16 cellular contexts compared by ENCODE assay signal in the genomic region with DNA sequence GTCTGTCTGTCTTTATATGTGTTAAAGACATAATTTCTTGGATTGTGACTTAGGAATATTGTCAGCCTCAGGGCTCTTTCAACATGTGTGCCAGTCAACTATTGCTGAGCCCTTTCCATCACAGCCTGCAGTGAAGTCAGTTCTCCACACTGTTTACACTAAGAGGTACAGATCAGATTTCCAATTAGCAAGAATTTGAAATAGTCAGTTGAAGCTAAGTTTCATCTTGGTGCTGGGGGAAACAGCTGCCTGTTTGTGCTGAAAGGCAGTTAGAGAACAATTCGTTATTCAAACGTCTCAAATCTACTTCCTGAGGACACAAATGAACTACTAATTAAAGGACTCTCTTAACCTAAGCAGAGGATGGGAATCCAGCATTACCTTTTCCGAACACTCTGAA. TPM values are rescaled to one million over a fixed set of nuclear protein-coding genes. Genes with fewer than 3 reads are reported as not detected.
DNase-seq lines count a peak whose midpoint lies in the region; ATAC-seq and TF ChIP-seq lines count a peak whose summit lies in the region.
"Had no signal": no experiment of that assay in that cellular context is flagged by ENCODE, and none has a peak within 500 bp of the region (broad histone marks: within the 10 kb centered on the region; RNA-seq: fewer than 3 reads in every experiment).

No MANE protein-coding gene starts in this region.

- peak overlapping the region; percentile 12 for H3K27ac ChIP-seq in cardiac muscle cell
- no peak overlapping the region for H3K27ac ChIP-seq in left ventricle myocardium inferior (replicated peaks)
- peak overlapping the region; percentile 61 for H3K27ac ChIP-seq in endodermal cell (ENCODE audit: low read depth, low read length)
- H3K27ac ChIP-seq: A549 had no signal

- H3K27ac Mint-ChIP-seq in endodermal cell: no peak overlapping the region
- H3K27ac Mint-ChIP-seq: activated CD8-positive, alpha-beta memory T cell treated with anti-CD3 and anti-CD28 coated beads, Interleukin-2, amount 10 ng/mL, durations not matched to agents 7 days and 5 days; activated naive CD4-positive, alpha-beta T cell treated with anti-CD3 and anti-CD28 coated beads, Interleukin-2, amount 10 ng/mL, durations not matched to agents 7 days and 5 days had no signal

- H3K4me1 ChIP-seq in cardiac muscle cell (ENCODE audit: low read depth): peaks cover 3% of the 10 kb centered on the region
- H3K4me1 ChIP-seq in left ventricle myocardium inferior: no peaks in the 10 kb centered on the region
- H3K4me1 ChIP-seq in endodermal cell (ENCODE audit: control insufficient read depth, insufficient read depth, low read length): peaks cover 6% of the 10 kb centered on the region
- H3K4me1 ChIP-seq: A549 had no signal

- no peaks in the 10 kb centered on the region for H3K36me3 ChIP-seq in cardiac muscle cell
- no peaks in the 10 kb centered on the region for H3K36me3 ChIP-seq in left ventricle myocardium inferior
- H3K36me3 ChIP-seq in endodermal cell (ENCODE audit: control insufficient read depth, insufficient read depth, low read length): no peaks in the 10 kb centered on the region

- H3K9ac ChIP-seq in endodermal cell (ENCODE audit: extremely low read depth, low read length, poor library complexity, severe bottlenecking): no peak overlapping the region

- H3K4me3 ChIP-seq in cardiac muscle cell (no peak overlapping the region), left ventricle myocardium inferior (no peak overlapping the region), endodermal cell (ENCODE audit: low read length) (no peak overlapping the region)
- H3K4me3 ChIP-seq: A549 had no signal

- DNase-seq in cardiac muscle cell (ENCODE audit: low read depth in 1 of 2, low spot score in 1 of 2) (no peak), left ventricle myocardium inferior (no peak), NCI-H510A (lab: John Stamatoyannopoulos, UW) (peak; percentile 64), endodermal cell (no peak), NAMALWA (ENCODE audit: low spot score) (no peak)
- DNase-seq in effector CD8-positive, alpha-beta T cell (lab: John Stamatoyannopoulos, UW): no peak
- DNase-seq: activated CD4-positive, CD25-positive, alpha-beta regulatory T cell; activated CD8-positive, alpha-beta memory T cell treated with anti-CD3 and anti-CD28 coated beads, Interleukin-2, amount 10 ng/mL, durations not matched to agents 7 days and 5 days; activated naive CD4-positive, alpha-beta T cell treated with anti-CD3 and anti-CD28 coated beads, Interleukin-2, amount 10 ng/mL, durations not matched to agents 7 days and 5 days; left colon; NCI-H226; substantia nigra; SW 1271 had no signal

- H3K36me3 Mint-ChIP-seq in endodermal cell (ENCODE audit: low read depth): no peaks in the 10 kb centered on the region
- H3K36me3 Mint-ChIP-seq: activated CD8-positive, alpha-beta memory T cell treated with anti-CD3 and anti-CD28 coated beads, Interleukin-2, amount 10 ng/mL, durations not matched to agents 7 days and 5 days; activated naive CD4-positive, alpha-beta T cell treated with anti-CD3 and anti-CD28 coated beads, Interleukin-2, amount 10 ng/mL, durations not matched to agents 7 days and 5 days had no signal

- ATAC-seq in HG02798 (IDR thresholded peaks at IDR 0.05; ENCODE audit: poor library complexity, unreplicated experiment) (no peak), GM21526 (IDR thresholded peaks at IDR 0.05; ENCODE audit: low FRiP score, unreplicated experiment) (no peak)
- ATAC-seq: A549; activated CD8-positive, alpha-beta memory T cell treated with anti-CD3 and anti-CD28 coated beads, Interleukin-2, amount 10 ng/mL, durations not matched to agents 7 days and 5 days; left colon had no signal

- TF ChIP-seq CTCF in cardiac muscle cell (IDR thresholded peaks at IDR 0.05; ENCODE audit: low read depth, low read length): no peak
- TF ChIP-seq CTCF in left ventricle myocardium inferior (IDR thresholded peaks at IDR 0.05; ENCODE audit: borderline replicate concordance): no peak
- TF ChIP-seq CTCF in endodermal cell (conservative IDR thresholded peaks at IDR 0.05): no peak

- no peaks in the 10 kb centered on the region for H3K27me3 Mint-ChIP-seq in endodermal cell (ENCODE audit: insufficient read depth)
- H3K27me3 Mint-ChIP-seq: activated naive CD4-positive, alpha-beta T cell treated with anti-CD3 and anti-CD28 coated beads, Interleukin-2, amount 10 ng/mL, durations not matched to agents 7 days and 5 days had no signal

- no peak overlapping the region for H3K4me3 Mint-ChIP-seq in endodermal cell
- H3K4me3 Mint-ChIP-seq: activated CD8-positive, alpha-beta memory T cell treated with anti-CD3 and anti-CD28 coated beads, Interleukin-2, amount 10 ng/mL, durations not matched to agents 7 days and 5 days; activated naive CD4-positive, alpha-beta T cell treated with anti-CD3 and anti-CD28 coated beads, Interleukin-2, amount 10 ng/mL, durations not matched to agents 7 days and 5 days had no signal

- H3K4me1 Mint-ChIP-seq in endodermal cell: peaks cover 8% of the 10 kb centered on the region
- H3K4me1 Mint-ChIP-seq: activated CD8-positive, alpha-beta memory T cell treated with anti-CD3 and anti-CD28 coated beads, Interleukin-2, amount 10 ng/mL, durations not matched to agents 7 days and 5 days; activated naive CD4-positive, alpha-beta T cell treated with anti-CD3 and anti-CD28 coated beads, Interleukin-2, amount 10 ng/mL, durations not matched to agents 7 days and 5 days had no signal

- H3K27me3 ChIP-seq in cardiac muscle cell (no peaks in the 10 kb centered on the region), left ventricle myocardium inferior (ENCODE audit: low read depth) (peaks cover 6% of the 10 kb centered on the region), endodermal cell (ENCODE audit: control insufficient read depth, insufficient read depth, low read length, poor library complexity, severe bottlenecking) (no peaks in the 10 kb centered on the region)

- WGBS in endodermal cell (ENCODE audit: insufficient coverage in 1 of 2, insufficient read length in 1 of 2), 2 experiments: 80 to 100% methylated on average over 1 to 3 of the region's 3 CpGs

- intact Hi-C loops in left ventricle myocardium inferior (cut with micrococcal nuclease): no loop called here

- H3K9me3 Mint-ChIP-seq in endodermal cell: no peaks in the 10 kb centered on the region

- H3K9me3 ChIP-seq in cardiac muscle cell (ENCODE audit: low read depth) (no peaks in the 10 kb centered on the region), left ventricle myocardium inferior (replicated peaks) (no peaks in the 10 kb centered on the region), endodermal cell (ENCODE audit: control insufficient read depth, low read length) (no peaks in the 10 kb centered on the region)
- H3K9me3 ChIP-seq: A549 had no signal

RNA-seq across cellular contexts. Expression of a gene that starts 25.9 kb away (rescaled TPM):
- total RNA-seq in cardiac muscle cell (not detected in 2 replicates), left ventricle myocardium inferior (not detected), endodermal cell (not detected)
- polyA plus RNA-seq in cardiac muscle cell: not detected in 2 replicates
- not detected for polyA plus RNA-seq in endodermal cell (2013, experiment 1 of 2)
- not detected for polyA plus RNA-seq in endodermal cell (2013, experiment 2 of 2)
- total RNA-seq: activated CD8-positive, alpha-beta memory T cell treated with anti-CD3 and anti-CD28 coated beads, Interleukin-2, amount 10 ng/mL, durations not matched to agents 7 days and 5 days had no signal
